Comparison of ENCODE assay signal across 7 cellular contexts in the genomic region with DNA sequence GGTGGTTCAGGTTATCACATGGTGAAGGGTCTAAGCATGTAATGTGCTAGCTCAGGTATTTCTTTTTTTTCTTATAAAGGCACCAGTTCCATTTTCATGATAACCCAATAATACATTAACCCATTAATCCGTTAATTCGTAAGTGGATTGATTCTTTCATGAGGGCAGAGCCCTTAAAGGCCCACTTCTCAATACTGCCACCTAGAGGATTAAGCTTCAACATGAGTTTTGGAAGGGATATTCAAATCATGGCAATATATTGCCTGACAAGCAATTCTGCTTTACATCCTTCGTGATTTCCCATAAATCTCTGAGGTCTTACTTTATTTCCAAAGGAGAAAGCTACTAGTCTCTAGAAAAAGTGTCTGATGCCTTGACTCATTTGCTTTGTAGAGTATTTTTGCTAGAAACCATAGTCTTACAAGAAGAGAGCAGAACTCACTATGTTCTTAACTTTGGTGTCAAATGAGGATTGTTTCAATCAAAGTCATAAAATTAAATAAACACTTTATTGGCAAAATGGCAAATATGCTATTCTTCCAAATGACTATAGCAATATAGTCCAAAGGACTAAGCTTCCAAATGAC.
DNase-seq lines count a peak whose midpoint lies in the region; ATAC-seq, FAIRE-seq and TF ChIP-seq lines count a peak whose summit lies in the region.

No MANE protein-coding gene starts in this region.

- TF ChIP-seq EP300 in K562 (IDR thresholded peaks at IDR 0.05; ENCODE audit: low read length), result no peak

- DNase-seq in NCI-H2227 treated with DMSO at 0.1 percent for 48 hours (lab: John Stamatoyannopoulos, UW) (peak; percentile 34), K562 (ENCODE audit: extremely low read depth in 1 of 4, low spot score in 3 of 4) (peak in 2 of 4 experiments; percentile 9 to 20), right lobe of liver (no peak)
- no peak for DNase-seq in stimulated activated CD4-positive, alpha-beta T cell treated with anti-CD3 and anti-CD28 coated beads, Interleukin-12 subunit alpha, Interleukin-12 subunit beta, amount 100 ng/mL, for 4 hours
- no peak for DNase-seq in activated CD4-positive, alpha-beta T cell treated with anti-CD3 and anti-CD28 coated beads for 4 hours

- in situ Hi-C loops in K562 (cut with MboI), result no loop called here

- no peaks in the 10 kb centered on the region for H3K36me3 ChIP-seq in K562 (ENCODE audit: control insufficient read depth, insufficient read depth, low read length)
- no peaks in the 10 kb centered on the region for H3K36me3 ChIP-seq in right lobe of liver

- ATAC-seq in GM18498 (IDR thresholded peaks at IDR 0.05; ENCODE audit: unreplicated experiment) (peak; percentile 74), HG02973 (IDR thresholded peaks at IDR 0.05; ENCODE audit: unreplicated experiment) (peak; percentile 72), K562 (no peak), right lobe of liver (peak; percentile 63 to 71 (median 68))

- TF ChIP-seq CTCF in K562 (IDR thresholded peaks at IDR 0.05 in 2 of 3, conservative IDR thresholded peaks at IDR 0.05 in 1 of 3; ENCODE audit: insufficient read depth in 2 of 3, low read depth in 1 of 3, low read length in 3 of 3), result peak; percentile 7 to 33 (median 30); a peak in 3 of 6 replicates
- TF ChIP-seq CTCF in right lobe of liver (IDR thresholded peaks at IDR 0.05), result peak; percentile 54 to 87 (median 76)

- no peak overlapping the region for H2AFZ ChIP-seq in K562 (ENCODE audit: low read depth, low read length)

- intact Hi-C loops in K562 (cut with micrococcal nuclease) (loop anchor here (1.0 kb wide), 1 partner anchor 298 kb away; no protein-coding TSS in a partner anchor), right lobe of liver (cut with DNase I) (no loop called here)

- POLR2A ChIA-PET in K562 (lab: Yijun Ruan, JAX), result no interaction called here

- H3K4me2 ChIP-seq in K562 (ENCODE audit: insufficient read depth, low read length), result no peak overlapping the region

- H3K27ac ChIP-seq in K562 (ENCODE audit: extremely low read depth, low read depth, low read length), result no peak overlapping the region
- no peak overlapping the region for H3K27ac ChIP-seq in right lobe of liver

- no peaks in the 10 kb centered on the region for H3K27me3 ChIP-seq in K562 (ENCODE audit: control insufficient read depth in 2 of 2, insufficient read depth in 2 of 2, low read length in 2 of 2)
- no peaks in the 10 kb centered on the region for H3K27me3 ChIP-seq in right lobe of liver

- 0% methylated on average over 3 of the region's 3 CpGs for WGBS in K562 (ENCODE audit: insufficient coverage, low coverage, missing lambda C conversion rate)
- 5% methylated on average over 3 of the region's 3 CpGs for WGBS in right lobe of liver (ENCODE audit: insufficient coverage, low coverage, low lambda C conversion rate, missing lambda C conversion rate)

- BruUV-seq in K562 (replicated peaks; lab: Mats Ljungman, UMichigan), result no TSS peak

- H3K4me1 ChIP-seq in K562 (replicated peaks in 1 of 2; ENCODE audit: control insufficient read depth in 2 of 2, insufficient read depth in 2 of 2, low read length in 2 of 2) (no peaks in the 10 kb centered on the region), right lobe of liver (no peaks in the 10 kb centered on the region)

- no peak for FAIRE-seq in K562 (lab: Jason Lieb, UNC)

- H3K9me1 ChIP-seq in K562 (ENCODE audit: control insufficient read depth, insufficient read depth, low read length), result no peaks in the 10 kb centered on the region

- H3K4me3 ChIP-seq in K562, result no peak overlapping the region
- no peak overlapping the region for H3K4me3 ChIP-seq in right lobe of liver

- H3K79me2 ChIP-seq in K562 (ENCODE audit: control insufficient read depth, insufficient read depth, low read length), result no peaks in the 10 kb centered on the region

- no peak for TF ChIP-seq POLR2A in K562 (conservative IDR thresholded peaks at IDR 0.05)
- no peak for TF ChIP-seq POLR2A in right lobe of liver (IDR thresholded peaks at IDR 0.05)

- TF ChIP-seq RAD21 in K562 (CRISPR knock-in tag; conservative IDR thresholded peaks at IDR 0.05 in 1 of 2, IDR thresholded peaks at IDR 0.05 in 1 of 2), result peak in 1 of 2 experiments; percentile 60; a peak in 3 of 4 replicates

- no peaks in the 10 kb centered on the region; the same call in none of the 2 replicates for H3K9me3 ChIP-seq in K562 (replicated peaks; ENCODE audit: control insufficient read depth, insufficient read depth, low read depth, low read length)
- no peaks in the 10 kb centered on the region for H3K9me3 ChIP-seq in right lobe of liver

- H3K9ac ChIP-seq in K562 (ENCODE audit: insufficient read depth in 1 of 2, low read depth in 2 of 2, low read length in 2 of 2), result no peak overlapping the region

- H4K20me1 ChIP-seq in K562 (replicated peaks; ENCODE audit: control insufficient read depth, insufficient read depth, low read length), result no peaks in the 10 kb centered on the region

- CTCF ChIA-PET in K562 (lab: Yijun Ruan, JAX; ENCODE audit: low intra/inter-chr PET ratio), result interaction anchor here (0.5 to 0.6 kb wide), 2 partner anchors 298 to 1712 kb away, joined by 3 read pairs; no protein-coding TSS in a partner anchor

TF ChIP-seq in K562, 482 proteins besides CTCF, POLR2A, EP300 and RAD21:
- TF ChIP-seq POLR2G (IDR thresholded peaks at IDR 0.05; ENCODE audit: low read depth, low read length) (no peak), RBM15 (IDR thresholded peaks at IDR 0.05; ENCODE audit: insufficient read depth, low read length) (no peak), FOXK1 (CRISPR knock-in tag; IDR thresholded peaks at IDR 0.05; ENCODE audit: borderline replicate concordance) (no peak), NR4A1 (CRISPR knock-in tag; IDR thresholded peaks at IDR 0.05) (no peak), NR4A1 (tag; IDR thresholded peaks at IDR 0.05) (no peak), ZNF197 (CRISPR knock-in tag; IDR thresholded peaks at IDR 0.05; ENCODE audit: low read depth) (no peak), ZNF253 (CRISPR knock-in tag; conservative IDR thresholded peaks at IDR 0.05) (no peak), BACH1 (tag; IDR thresholded peaks at IDR 0.05) (no peak), TCF3 (CRISPR knock-in tag; IDR thresholded peaks at IDR 0.05) (no peak), ZNF561 (CRISPR knock-in tag; conservative IDR thresholded peaks at IDR 0.05) (no peak)
- TF ChIP-seq, protein P1, sequence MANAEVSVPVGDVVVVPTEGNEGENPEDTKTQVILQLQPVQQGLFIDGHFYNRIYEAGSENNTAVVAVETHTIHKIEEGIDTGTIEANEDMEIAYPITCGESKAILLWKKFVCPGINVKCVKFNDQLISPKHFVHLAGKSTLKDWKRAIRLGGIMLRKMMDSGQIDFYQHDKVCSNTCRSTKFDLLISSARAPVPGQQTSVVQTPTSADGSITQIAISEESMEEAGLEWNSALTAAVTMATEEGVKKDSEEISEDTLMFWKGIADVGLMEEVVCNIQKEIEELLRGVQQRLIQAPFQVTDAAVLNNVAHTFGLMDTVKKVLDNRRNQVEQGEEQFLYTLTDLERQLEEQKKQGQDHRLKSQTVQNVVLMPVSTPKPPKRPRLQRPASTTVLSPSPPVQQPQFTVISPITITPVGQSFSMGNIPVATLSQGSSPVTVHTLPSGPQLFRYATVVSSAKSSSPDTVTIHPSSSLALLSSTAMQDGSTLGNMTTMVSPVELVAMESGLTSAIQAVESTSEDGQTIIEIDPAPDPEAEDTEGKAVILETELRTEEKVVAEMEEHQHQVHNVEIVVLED (CRISPR knock-in tag; IDR thresholded peaks at IDR 0.05), result no peak
- TF ChIP-seq, protein P2, sequence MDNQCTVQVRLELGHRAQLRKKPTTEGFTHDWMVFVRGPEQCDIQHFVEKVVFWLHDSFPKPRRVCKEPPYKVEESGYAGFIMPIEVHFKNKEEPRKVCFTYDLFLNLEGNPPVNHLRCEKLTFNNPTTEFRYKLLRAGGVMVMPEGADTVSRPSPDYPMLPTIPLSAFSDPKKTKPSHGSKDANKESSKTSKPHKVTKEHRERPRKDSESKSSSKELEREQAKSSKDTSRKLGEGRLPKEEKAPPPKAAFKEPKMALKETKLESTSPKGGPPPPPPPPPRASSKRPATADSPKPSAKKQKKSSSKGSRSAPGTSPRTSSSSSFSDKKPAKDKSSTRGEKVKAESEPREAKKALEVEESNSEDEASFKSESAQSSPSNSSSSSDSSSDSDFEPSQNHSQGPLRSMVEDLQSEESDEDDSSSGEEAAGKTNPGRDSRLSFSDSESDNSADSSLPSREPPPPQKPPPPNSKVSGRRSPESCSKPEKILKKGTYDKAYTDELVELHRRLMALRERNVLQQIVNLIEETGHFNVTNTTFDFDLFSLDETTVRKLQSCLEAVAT (IDR thresholded peaks at IDR 0.05), result no peak
